In the genomic region with DNA sequence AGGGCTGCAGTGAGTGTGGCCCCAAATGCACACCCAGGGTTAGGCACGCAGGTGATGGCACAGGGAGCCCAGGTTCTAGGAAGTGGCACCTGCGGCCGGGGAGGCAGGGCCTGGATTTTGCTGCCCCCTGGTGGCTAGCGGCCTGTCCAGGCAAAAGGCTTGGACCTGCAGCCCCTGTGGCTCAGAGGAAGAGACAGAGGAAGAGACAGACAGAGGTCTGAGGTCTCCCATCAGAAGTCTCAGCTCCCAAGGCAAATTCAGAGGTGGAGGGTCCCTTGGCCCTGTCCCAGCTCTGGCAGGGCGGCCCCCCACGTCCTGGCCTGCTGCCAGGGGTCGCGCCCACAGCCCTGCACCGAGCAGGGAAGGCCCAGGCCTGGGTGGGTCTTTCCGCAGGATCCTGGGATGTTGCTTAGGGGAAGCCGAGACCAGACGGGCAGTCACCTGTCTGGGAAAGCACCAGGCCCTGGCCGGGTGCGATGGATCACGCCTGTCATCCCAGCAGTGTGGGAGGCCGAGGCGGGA, we compare ENCODE assay signal across 8 cellular contexts. TPM values are rescaled to one million over a fixed set of nuclear protein-coding genes. Genes with fewer than 3 reads are reported as not detected.
DNase-seq lines count a peak whose midpoint lies in the region; ATAC-seq and TF ChIP-seq lines count a peak whose summit lies in the region.

No MANE protein-coding gene starts in this region.

- H3K4me1 ChIP-seq in SK-N-SH (ENCODE audit: control insufficient read depth in 1 of 2, insufficient read depth in 2 of 2, low read depth in 1 of 2, low read length in 1 of 2): peaks cover 0 to 42% of the 10 kb centered on the region in 2 experiments; a peak in 1 of 4 replicates
- peaks cover 14% of the 10 kb centered on the region for H3K4me1 ChIP-seq in osteoblast (ENCODE audit: insufficient read depth, low read length)
- H3K4me1 ChIP-seq in thyroid gland: peaks cover 27 to 53% of the 10 kb centered on the region in 2 donors

- CTCF ChIA-PET in AG04449 (lab: Yijun Ruan, JAX): interaction anchor here (0.6 to 8.6 kb wide), 38 partner anchors 10 to 880 kb away, joined by 3 to 138 read pairs (median 4); a partner anchor contains a TSS
- CTCF ChIA-PET in SK-N-SH (lab: Yijun Ruan, JAX): interaction anchor here (0.6 to 5.1 kb wide), 28 partner anchors 8 to 353 kb away, joined by 3 to 53 read pairs (median 7); a partner anchor contains a TSS

- no peak overlapping the region for H2AFZ ChIP-seq in SK-N-SH (ENCODE audit: low read depth)
- H2AFZ ChIP-seq in osteoblast (ENCODE audit: low read length): peak overlapping the region; percentile 57

- peaks cover 13% of the 10 kb centered on the region for H3K4me1 Mint-ChIP-seq in activated naive CD4-positive, alpha-beta T cell treated with anti-CD3 and anti-CD28 coated beads, Interleukin-2, amount 50 U/mL, for 24 hours

- peak overlapping the region; percentile 84 for H3K4me3 Mint-ChIP-seq in activated naive CD4-positive, alpha-beta T cell treated with anti-CD3 and anti-CD28 coated beads, Interleukin-2, amount 50 U/mL, for 24 hours

- POLR2A ChIA-PET in AG04449 (lab: Yijun Ruan, JAX) (no interaction called here), SK-N-SH (lab: Yijun Ruan, JAX) (interaction anchor here (1.2 to 1.4 kb wide), 2 partner anchors 22 to 41 kb away, joined by 3 to 4 read pairs; no protein-coding TSS in a partner anchor)

- H3K36me3 ChIP-seq in SK-N-SH (replicated peaks in 1 of 2; ENCODE audit: control insufficient read depth in 1 of 2, insufficient read depth in 2 of 2, low read length in 1 of 2): no peaks in the 10 kb centered on the region
- H3K36me3 ChIP-seq in osteoblast (ENCODE audit: insufficient read depth, low read length): no peaks in the 10 kb centered on the region
- H3K36me3 ChIP-seq in thyroid gland: no peaks in the 10 kb centered on the region

- H4K20me1 ChIP-seq in SK-N-SH (ENCODE audit: insufficient read depth): no peaks in the 10 kb centered on the region
- no peaks in the 10 kb centered on the region for H4K20me1 ChIP-seq in osteoblast (ENCODE audit: insufficient read depth, low read length)

- 45% methylated on average over 15 of the region's 17 CpGs for WGBS in SK-N-SH (ENCODE audit: low lambda C conversion rate)
- WGBS in thyroid gland, 2 donors: 15 to 16% methylated on average over 4 to 12 of the region's 17 CpGs

- TF ChIP-seq EP300 in SK-N-SH (IDR thresholded peaks at IDR 0.05; ENCODE audit: borderline replicate concordance in 1 of 2, low read depth in 1 of 2, low read length in 1 of 2): no peak

- DNase-seq in AG04449 (ENCODE audit: low read depth, low spot score) (no peak), KBM-7 (peak; percentile 81), SK-N-SH (peak; percentile 89), glomerular visceral epithelial cell (ENCODE audit: extremely low spot score) (peak; percentile 76), osteoblast (ENCODE audit: insufficient read length, low spot score, missing footprints) (peak; percentile 100), thyroid gland (peak; percentile 86 to 88)

- peak overlapping the region; percentile 95 for H3K27ac Mint-ChIP-seq in activated naive CD4-positive, alpha-beta T cell treated with anti-CD3 and anti-CD28 coated beads, Interleukin-2, amount 50 U/mL, for 24 hours

- no peaks in the 10 kb centered on the region for H3K9me3 Mint-ChIP-seq in activated naive CD4-positive, alpha-beta T cell treated with anti-CD3 and anti-CD28 coated beads, Interleukin-2, amount 50 U/mL, for 24 hours

- H3K9ac ChIP-seq in SK-N-SH: no peak overlapping the region

- TF ChIP-seq CTCF in AG04449 (IDR thresholded peaks at IDR 0.05; ENCODE audit: insufficient read depth, low read length, missing control alignments) (peak; percentile 95), SK-N-SH (IDR thresholded peaks at IDR 0.05) (peak; percentile 83), osteoblast (IDR thresholded peaks at IDR 0.05; ENCODE audit: extremely low read depth, low read depth, low read length) (peak; percentile 90), thyroid gland (IDR thresholded peaks at IDR 0.05) (peak; percentile 85 to 95 (median 92))

- H3K27me3 Mint-ChIP-seq in activated naive CD4-positive, alpha-beta T cell treated with anti-CD3 and anti-CD28 coated beads, Interleukin-2, amount 50 U/mL, for 24 hours: no peaks in the 10 kb centered on the region

- peak in 1 of 2 donors; percentile 3 for TF ChIP-seq POLR2A in thyroid gland (IDR thresholded peaks at IDR 0.05)

- H3K9me3 ChIP-seq in SK-N-SH (no peaks in the 10 kb centered on the region), osteoblast (ENCODE audit: low read depth, low read length) (no peaks in the 10 kb centered on the region), thyroid gland (no peaks in the 10 kb centered on the region)

- in situ Hi-C loops in KBM-7 (cut with MboI; ENCODE audit: low pct_unique_long_range_greater_than_20kb, low sequenced_read_pairs): no loop called here

- H3K4me3 ChIP-seq in AG04449 (ENCODE audit: low read depth, low read length) (no peak overlapping the region), SK-N-SH (ENCODE audit: low read depth in 2 of 2, low read length in 1 of 2) (no peak overlapping the region; a peak in 1 of 4 replicates), osteoblast (ENCODE audit: insufficient read depth, low read length) (peak overlapping the region; percentile 36), thyroid gland (replicated peaks in 1 of 3) (peak overlapping the region in 1 of 3 donors; percentile 19)

- H3K79me2 ChIP-seq in SK-N-SH (ENCODE audit: insufficient read depth) (no peaks in the 10 kb centered on the region), osteoblast (ENCODE audit: insufficient read depth, low read length) (no peaks in the 10 kb centered on the region)

- H3F3A ChIP-seq in SK-N-SH (replicated peaks; ENCODE audit: insufficient read depth): no peaks in the 10 kb centered on the region

- intact Hi-C loops in thyroid gland (cut with DNase I): loop anchor here (5.0 to 10.0 kb wide), 2 partner anchors 39 to 343 kb away; a partner anchor contains a TSS

- H3K27me3 ChIP-seq in SK-N-SH (ENCODE audit: insufficient read depth) (no peaks in the 10 kb centered on the region), osteoblast (ENCODE audit: insufficient read depth, low read length) (no peaks in the 10 kb centered on the region), thyroid gland (no peaks in the 10 kb centered on the region)

- ATAC-seq in GM18520 (IDR thresholded peaks at IDR 0.05; ENCODE audit: unreplicated experiment): peak; percentile 14

- no peaks in the 10 kb centered on the region for H3K36me3 Mint-ChIP-seq in activated naive CD4-positive, alpha-beta T cell treated with anti-CD3 and anti-CD28 coated beads, Interleukin-2, amount 50 U/mL, for 24 hours

- H3K4me2 ChIP-seq in SK-N-SH (no peak overlapping the region), osteoblast (ENCODE audit: insufficient read depth, low read length) (peak overlapping the region; percentile 67)

- peak; percentile 93 for TF ChIP-seq RAD21 in SK-N-SH (IDR thresholded peaks at IDR 0.05; ENCODE audit: low read length)

- no peaks in the 10 kb centered on the region for H3K9me2 ChIP-seq in SK-N-SH

- no peak overlapping the region for H3K27ac ChIP-seq in SK-N-SH (ENCODE audit: low read depth in 2 of 2, low read length in 1 of 2)
- no peak overlapping the region for H3K27ac ChIP-seq in osteoblast (ENCODE audit: low read depth, low read length)
- H3K27ac ChIP-seq in thyroid gland: peak overlapping the region; percentile 91 to 99 (median 95)

TF ChIP-seq in SK-N-SH, 30 proteins besides CTCF, POLR2A, EP300 and RAD21 (continues in another document):
- TF ChIP-seq NFIC (IDR thresholded peaks at IDR 0.05; ENCODE audit: borderline replicate concordance) (no peak), RXRA (IDR thresholded peaks at IDR 0.05; ENCODE audit: borderline replicate concordance, low read depth) (no peak), JUND (IDR thresholded peaks at IDR 0.05) (no peak), SIN3A (IDR thresholded peaks at IDR 0.05; ENCODE audit: borderline replicate concordance, low read depth, low read length) (no peak), YY1 (IDR thresholded peaks at IDR 0.05; ENCODE audit: low read depth) (no peak), GABPA (IDR thresholded peaks at IDR 0.05; ENCODE audit: low read depth) (no peak), RCOR1 (IDR thresholded peaks at IDR 0.05; ENCODE audit: low read length) (no peak), ELF1 (IDR thresholded peaks at IDR 0.05) (0 out of 2 replicates have a peak, but pooled peaks have one; percentile 10), FOXJ3 (CRISPR knock-in tag; IDR thresholded peaks at IDR 0.05) (no peak), SMC3 (IDR thresholded peaks at IDR 0.05; ENCODE audit: low read depth, low read length) (peak; percentile 97), GATA2 (CRISPR knock-in tag; IDR thresholded peaks at IDR 0.05) (no peak), TAF1 (IDR thresholded peaks at IDR 0.05; ENCODE audit: borderline replicate concordance, low read depth, low read length) (no peak)
- TF ChIP-seq, protein P1, sequence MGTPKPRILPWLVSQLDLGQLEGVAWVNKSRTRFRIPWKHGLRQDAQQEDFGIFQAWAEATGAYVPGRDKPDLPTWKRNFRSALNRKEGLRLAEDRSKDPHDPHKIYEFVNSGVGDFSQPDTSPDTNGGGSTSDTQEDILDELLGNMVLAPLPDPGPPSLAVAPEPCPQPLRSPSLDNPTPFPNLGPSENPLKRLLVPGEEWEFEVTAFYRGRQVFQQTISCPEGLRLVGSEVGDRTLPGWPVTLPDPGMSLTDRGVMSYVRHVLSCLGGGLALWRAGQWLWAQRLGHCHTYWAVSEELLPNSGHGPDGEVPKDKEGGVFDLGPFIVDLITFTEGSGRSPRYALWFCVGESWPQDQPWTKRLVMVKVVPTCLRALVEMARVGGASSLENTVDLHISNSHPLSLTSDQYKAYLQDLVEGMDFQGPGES (IDR thresholded peaks at IDR 0.05; ENCODE audit: low read depth, low read length): no peak

RNA-seq across cellular contexts. Expression of a gene that starts 8.0 kb away (rescaled TPM):
- 0.19 and 0.28 TPM in 2 replicates for polyA plus RNA-seq in SK-N-SH (2012; rRNA removed)
- 0.03 and 0.08 TPM in 2 replicates for polyA plus RNA-seq in SK-N-SH (2012; cell fraction: cytosol; rRNA removed)
- 0.61 and 0.96 TPM in 2 replicates for polyA plus RNA-seq in SK-N-SH (2012; cell fraction: nucleus; rRNA removed)
- 29.2 and 36.6 TPM in 2 replicates for total RNA-seq in osteoblast
- 10 to 100 TPM; 36.3 to 47.5 (median 46.7) TPM for total RNA-seq in thyroid gland

RNA-seq across cellular contexts. Expression of a gene that starts 18.1 kb away (rescaled TPM):
- polyA plus RNA-seq in SK-N-SH (2012; rRNA removed): 0.03 and 0.05 TPM in 2 replicates
- polyA plus RNA-seq in SK-N-SH (2012; cell fraction: cytosol; rRNA removed): 0.06 TPM in 1 of 2 replicates, not detected in the other
- 0.14 and 0.20 TPM in 2 replicates for polyA plus RNA-seq in SK-N-SH (2012; cell fraction: nucleus; rRNA removed)
- total RNA-seq in osteoblast (not detected in 2 replicates), thyroid gland (not detected)

RNA-seq across cellular contexts. Expression of a gene that starts 21.7 kb away (rescaled TPM):
- polyA plus RNA-seq in SK-N-SH (2012; rRNA removed): 15.1 and 16.6 TPM in 2 replicates
- polyA plus RNA-seq in SK-N-SH (2012; cell fraction: cytosol; rRNA removed): 5.9 and 8.7 TPM in 2 replicates
- polyA plus RNA-seq in SK-N-SH (2012; cell fraction: nucleus; rRNA removed): 64.1 and 71.4 TPM in 2 replicates
- total RNA-seq in osteoblast (15.2 and 18.6 TPM in 2 replicates), thyroid gland (10 to 100 TPM; 29.3 to 39.9 (median 38.0) TPM)

RNA-seq across cellular contexts. Expression of a gene that starts 38.4 kb away (rescaled TPM):
- polyA plus RNA-seq in SK-N-SH (2012; rRNA removed): 28.0 and 33.7 TPM in 2 replicates
- polyA plus RNA-seq in SK-N-SH (2012; cell fraction: cytosol; rRNA removed): 13.0 and 22.1 TPM in 2 replicates
- polyA plus RNA-seq in SK-N-SH (2012; cell fraction: nucleus; rRNA removed): 43.9 and 44.0 TPM in 2 replicates
- total RNA-seq in osteoblast (8.0 and 9.4 TPM in 2 replicates), thyroid gland (10 to 100 TPM; 14.6 to 24.7 (median 18.0) TPM)

Comparison
In these comparisons a context has a peak if more than half of its experiments do, and no peak if none do; other contexts are left out.
1. H3K27ac ChIP-seq: peak in thyroid gland (3 of 3); none in SK-N-SH (0 of 2) and osteoblast (single experiment).
2. Peak in every context shown above with its lines, with median percentiles within 50 percentile points of each other: CTCF ChIP-seq.